Comparison of ENCODE assay signal across 8 cellular contexts in the genomic region with DNA sequence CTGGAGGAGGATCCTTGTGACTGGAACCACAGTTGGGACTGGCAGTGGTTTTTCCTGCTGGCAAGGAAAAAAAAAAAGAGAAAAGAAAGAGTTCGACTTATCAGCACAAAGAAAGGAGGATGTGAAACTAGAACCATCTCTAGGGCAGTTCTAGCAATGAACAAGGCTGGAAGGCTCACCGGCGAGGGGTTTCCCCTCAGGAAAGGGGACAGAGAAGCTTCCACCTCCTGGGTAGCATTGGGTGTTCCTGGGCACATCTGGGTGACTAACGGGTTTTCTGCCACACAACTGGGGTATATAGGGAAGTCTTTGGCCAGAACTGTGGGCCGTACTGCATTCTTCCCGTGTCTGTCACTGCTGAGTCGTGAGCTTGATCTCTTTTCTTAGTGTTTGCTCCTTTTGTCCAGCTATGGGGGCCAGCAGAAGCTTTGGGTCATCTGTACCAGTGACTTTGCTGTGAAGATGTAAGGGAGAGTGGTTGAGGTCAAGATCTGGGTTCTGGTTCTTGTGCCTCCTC.
DNase-seq lines count a peak whose midpoint lies in the region; ATAC-seq lines count a peak whose summit lies in the region.

No MANE protein-coding gene starts in this region.

- no peaks in the 10 kb centered on the region for H3K27me3 Mint-ChIP-seq in CD4-positive, CD25-positive, alpha-beta regulatory T cell
- no peaks in the 10 kb centered on the region for H3K27me3 Mint-ChIP-seq in naive thymus-derived CD4-positive, alpha-beta T cell

- peak overlapping the region; percentile 49 to 78 (median 76) for H3K4me3 Mint-ChIP-seq in CD4-positive, CD25-positive, alpha-beta regulatory T cell
- peak overlapping the region in 7 of 10 donors; percentile 19 to 72 (median 57) for H3K4me3 Mint-ChIP-seq in naive thymus-derived CD4-positive, alpha-beta T cell

- H3K9me3 ChIP-seq in CD4-positive, CD25-positive, alpha-beta regulatory T cell (ENCODE audit: control insufficient read depth in 2 of 2, low read length in 2 of 2): no peaks in the 10 kb centered on the region
- H3K9me3 ChIP-seq in naive thymus-derived CD4-positive, alpha-beta T cell (ENCODE audit: control insufficient read depth in 2 of 3, low read length in 3 of 3): no peaks in the 10 kb centered on the region

- H3K4me3 ChIP-seq in CD4-positive, CD25-positive, alpha-beta regulatory T cell (ENCODE audit: low read depth, low read length): peak overlapping the region; percentile 74
- no peak overlapping the region for H3K4me3 ChIP-seq in naive thymus-derived CD4-positive, alpha-beta T cell (ENCODE audit: low read length)

- H3K36me3 ChIP-seq in CD4-positive, CD25-positive, alpha-beta regulatory T cell (ENCODE audit: control insufficient read depth, insufficient read depth, low read length): peaks cover under 1% of the 10 kb centered on the region
- no peaks in the 10 kb centered on the region for H3K36me3 ChIP-seq in naive thymus-derived CD4-positive, alpha-beta T cell (ENCODE audit: control insufficient read depth in 2 of 3, insufficient read depth in 3 of 3, low read length in 3 of 3)

- no peaks in the 10 kb centered on the region for H3K9me3 Mint-ChIP-seq in CD4-positive, CD25-positive, alpha-beta regulatory T cell
- no peaks in the 10 kb centered on the region for H3K9me3 Mint-ChIP-seq in naive thymus-derived CD4-positive, alpha-beta T cell

- peak in 1 of 3 donors; percentile 61 for DNase-seq in CD4-positive, CD25-positive, alpha-beta regulatory T cell
- peak; percentile 56 for DNase-seq in activated CD4-positive, CD25-positive, alpha-beta regulatory T cell treated with anti-CD3 and anti-CD28 coated beads, Interleukin-2, amount 50 U/mL, for 72 hours
- peak in 1 of 9 donors; percentile 54 for DNase-seq in naive thymus-derived CD4-positive, alpha-beta T cell
- DNase-seq in NCI-H2227 treated with DMSO at 0.1 percent for 48 hours (lab: John Stamatoyannopoulos, UW): no peak
- DNase-seq in NCI-H1105 treated with DMSO at 0.1 percent for 48 hours (lab: John Stamatoyannopoulos, UW): no peak
- no peak for DNase-seq in C1 segment of cervical spinal cord (lab: John Stamatoyannopoulos, UW)

- POLR2A ChIA-PET in naive thymus-derived CD4-positive, alpha-beta T cell (lab: Charles Lee): interaction anchor here (0.6 to 3.6 kb wide), 8 partner anchors 19 to 174 kb away, joined by 3 to 32 read pairs (median 3); no protein-coding TSS in a partner anchor

- peaks cover 8% of the 10 kb centered on the region for H3K36me3 Mint-ChIP-seq in CD4-positive, CD25-positive, alpha-beta regulatory T cell
- peaks cover 0 to 10% (median under 1%) of the 10 kb centered on the region in 5 donors for H3K36me3 Mint-ChIP-seq in naive thymus-derived CD4-positive, alpha-beta T cell

- peak overlapping the region; percentile 81 for H3K27ac ChIP-seq in CD4-positive, CD25-positive, alpha-beta regulatory T cell (ENCODE audit: insufficient read depth, low read length, poor library complexity, severe bottlenecking)
- no peak overlapping the region for H3K27ac ChIP-seq in naive thymus-derived CD4-positive, alpha-beta T cell (ENCODE audit: low read depth, low read length)

- H3K4me1 ChIP-seq in CD4-positive, CD25-positive, alpha-beta regulatory T cell (ENCODE audit: control insufficient read depth, insufficient read depth, low read length, poor library complexity, severe bottlenecking): peaks cover 58% of the 10 kb centered on the region
- peaks cover 18 to 27% of the 10 kb centered on the region in 2 donors for H3K4me1 ChIP-seq in naive thymus-derived CD4-positive, alpha-beta T cell (ENCODE audit: control insufficient read depth in 2 of 2, insufficient read depth in 2 of 2, low read length in 2 of 2)

- intact Hi-C loops in naive thymus-derived CD4-positive, alpha-beta T cell (cut with micrococcal nuclease): no loop called here

- CTCF ChIA-PET in naive thymus-derived CD4-positive, alpha-beta T cell (lab: Charles Lee): interaction anchor here (0.5 to 8.5 kb wide), 12 partner anchors 8 to 220 kb away, joined by 3 to 184 read pairs (median 6); no protein-coding TSS in a partner anchor

- peak overlapping the region; percentile 87 to 96 (median 93) for H3K27ac Mint-ChIP-seq in CD4-positive, CD25-positive, alpha-beta regulatory T cell
- H3K27ac Mint-ChIP-seq in naive thymus-derived CD4-positive, alpha-beta T cell: peak overlapping the region; percentile 14 to 90 (median 84)

- peaks cover 35 to 80% (median 58%) of the 10 kb centered on the region in 4 donors for H3K4me1 Mint-ChIP-seq in CD4-positive, CD25-positive, alpha-beta regulatory T cell
- peaks cover 38 to 72% (median 61%) of the 10 kb centered on the region in 7 donors for H3K4me1 Mint-ChIP-seq in naive thymus-derived CD4-positive, alpha-beta T cell

- peak in 1 of 2 donors; percentile 33 for ATAC-seq in CD4-positive, CD25-positive, alpha-beta regulatory T cell (ENCODE audit: low read depth in 2 of 2)
- ATAC-seq in GM19455 (IDR thresholded peaks at IDR 0.05; ENCODE audit: unreplicated experiment) (peak; percentile 76), HG03378 (IDR thresholded peaks at IDR 0.05; ENCODE audit: unreplicated experiment) (peak; percentile 88)
- ATAC-seq in naive thymus-derived CD4-positive, alpha-beta T cell: peak; percentile 59

- no peaks in the 10 kb centered on the region for H3K27me3 ChIP-seq in CD4-positive, CD25-positive, alpha-beta regulatory T cell (ENCODE audit: control insufficient read depth, insufficient read depth, low read length)
- no peaks in the 10 kb centered on the region for H3K27me3 ChIP-seq in naive thymus-derived CD4-positive, alpha-beta T cell (ENCODE audit: control insufficient read depth in 2 of 2, insufficient read depth in 2 of 2, low read length in 2 of 2)
